9 cellular contexts compared by ENCODE assay signal in genomic region chr7:50262916-50263690, GRCh38. TPM values are rescaled to one million over a fixed set of nuclear protein-coding genes. Genes with fewer than 3 reads are reported as not detected.
A peak's percentile ranks its signal among the peaks of the same experiment; 100 is the strongest.
DNase-seq lines count a peak whose midpoint lies in the region; ATAC-seq and TF ChIP-seq lines count a peak whose summit lies in the region.
"Had no signal": no experiment of that assay in that cellular context is flagged by ENCODE, and none has a peak within 500 bp of the region (broad histone marks: within the 10 kb centered on the region; RNA-seq: fewer than 3 reads in every experiment).

No MANE protein-coding gene starts in this region.

- no peaks in the 10 kb centered on the region for H3K9me3 ChIP-seq in ascending aorta
- H3K9me3 ChIP-seq: adrenal gland had no signal

- peak; percentile 68 for ATAC-seq in GM18858 (IDR thresholded peaks at IDR 0.05; ENCODE audit: unreplicated experiment)
- ATAC-seq in HG02642 (IDR thresholded peaks at IDR 0.05; ENCODE audit: poor library complexity, unreplicated experiment): peak; percentile 59

- no peak for TF ChIP-seq CTCF in ascending aorta (IDR thresholded peaks at IDR 0.05)

- no peaks in the 10 kb centered on the region for H3K36me3 ChIP-seq in ascending aorta
- H3K36me3 ChIP-seq: adrenal gland had no signal

- no peaks in the 10 kb centered on the region for H3K4me1 ChIP-seq in ascending aorta
- H3K4me1 ChIP-seq: adrenal gland had no signal

- DNase-seq in NCI-H69 (lab: John Stamatoyannopoulos, UW) (peak; percentile 13), kidney tubule cell (ENCODE audit: low spot score) (peak; percentile 64), cerebellum (ENCODE audit: low spot score) (no peak), NCI-H526 treated with DMSO at 0.1 percent for 48 hours (lab: John Stamatoyannopoulos, UW) (no peak), SHP77 treated with DMSO at 0.1 percent for 48 hours (lab: John Stamatoyannopoulos, UW) (no peak), ascending aorta (ENCODE audit: low spot score in 2 of 2) (no peak)
- DNase-seq: adrenal gland had no signal

- intact Hi-C loops in ascending aorta (cut with DNase I): no loop called here

- no peak overlapping the region for H3K27ac ChIP-seq in ascending aorta
- H3K27ac ChIP-seq: adrenal gland had no signal

- H3K27me3 ChIP-seq in ascending aorta: no peaks in the 10 kb centered on the region
- H3K27me3 ChIP-seq: adrenal gland had no signal

- no peak overlapping the region for H3K4me3 ChIP-seq in ascending aorta
- H3K4me3 ChIP-seq: adrenal gland had no signal

RNA-seq across cellular contexts. Expression of gene IKZF1, which starts 41.4 kb away (rescaled TPM):
- total RNA-seq in cerebellum (2.4 TPM), ascending aorta (3.6 TPM)

Comparison
In these comparisons a context has a peak if more than half of its experiments do, and no peak if none do; other contexts are left out.
1. DNase-seq: peak in NCI-H69 (single experiment) and kidney tubule cell (single experiment); none in cerebellum (single experiment), NCI-H526 treated with DMSO at 0.1 percent for 48 hours (single experiment), SHP77 treated with DMSO at 0.1 percent for 48 hours (single experiment) and ascending aorta (0 of 2).